8 cellular contexts compared by ENCODE assay signal in genomic region chr2:158214431-158214830, GRCh38.
A peak's percentile ranks its signal among the peaks of the same experiment; 100 is the strongest.
DNase-seq lines count a peak whose midpoint lies in the region; ATAC-seq and TF ChIP-seq lines count a peak whose summit lies in the region.

No MANE protein-coding gene starts in this region.

- H3K4me3 ChIP-seq in fibroblast of pulmonary artery (replicated peaks; ENCODE audit: low read depth, low read length) = no peak overlapping the region

- no peak for TF ChIP-seq CTCF in fibroblast of pulmonary artery (IDR thresholded peaks at IDR 0.05; ENCODE audit: low read length, missing control alignments)
- TF ChIP-seq CTCF in mesothelial cell of epicardium (IDR thresholded peaks at IDR 0.05; ENCODE audit: unreplicated experiment) = no peak

- H3K27ac Mint-ChIP-seq in mesothelial cell of epicardium = no peak overlapping the region

- peaks cover 3% of the 10 kb centered on the region for H3K4me1 Mint-ChIP-seq in mesothelial cell of epicardium

- no peaks in the 10 kb centered on the region for H3K36me3 Mint-ChIP-seq in mesothelial cell of epicardium

- DNase-seq in NCI-H2171 (lab: John Stamatoyannopoulos, UW) (peak; percentile 76), fibroblast of pulmonary artery (ENCODE audit: low read depth) (peak; percentile 2), mesothelial cell of epicardium (ENCODE audit: low spot score in 2 of 2, unreplicated experiment in 2 of 2) (no peak), NCI-H2227 (lab: John Stamatoyannopoulos, UW; ENCODE audit: unreplicated experiment) (no peak), UCSD-AML1 (lab: John Stamatoyannopoulos, UW; ENCODE audit: unreplicated experiment) (no peak)

- no peaks in the 10 kb centered on the region for H3K27me3 Mint-ChIP-seq in mesothelial cell of epicardium (ENCODE audit: low read depth)

- H3K9me3 Mint-ChIP-seq in mesothelial cell of epicardium = peaks cover 13% of the 10 kb centered on the region

- H3K4me3 Mint-ChIP-seq in mesothelial cell of epicardium = no peak overlapping the region

- ATAC-seq in GM18520 (IDR thresholded peaks at IDR 0.05; ENCODE audit: unreplicated experiment) = peak; percentile 96
- peak; percentile 88 for ATAC-seq in HG02852 (IDR thresholded peaks at IDR 0.05; ENCODE audit: unreplicated experiment)
- ATAC-seq in HG03108 (IDR thresholded peaks at IDR 0.05; ENCODE audit: unreplicated experiment) = no peak

Comparison
In these comparisons a context has a peak if more than half of its experiments do, and no peak if none do; other contexts are left out.
1. DNase-seq: peak in NCI-H2171 (single experiment) and fibroblast of pulmonary artery (single experiment); none in mesothelial cell of epicardium (0 of 2), NCI-H2227 (single experiment) and UCSD-AML1 (single experiment).